In the genomic region with DNA sequence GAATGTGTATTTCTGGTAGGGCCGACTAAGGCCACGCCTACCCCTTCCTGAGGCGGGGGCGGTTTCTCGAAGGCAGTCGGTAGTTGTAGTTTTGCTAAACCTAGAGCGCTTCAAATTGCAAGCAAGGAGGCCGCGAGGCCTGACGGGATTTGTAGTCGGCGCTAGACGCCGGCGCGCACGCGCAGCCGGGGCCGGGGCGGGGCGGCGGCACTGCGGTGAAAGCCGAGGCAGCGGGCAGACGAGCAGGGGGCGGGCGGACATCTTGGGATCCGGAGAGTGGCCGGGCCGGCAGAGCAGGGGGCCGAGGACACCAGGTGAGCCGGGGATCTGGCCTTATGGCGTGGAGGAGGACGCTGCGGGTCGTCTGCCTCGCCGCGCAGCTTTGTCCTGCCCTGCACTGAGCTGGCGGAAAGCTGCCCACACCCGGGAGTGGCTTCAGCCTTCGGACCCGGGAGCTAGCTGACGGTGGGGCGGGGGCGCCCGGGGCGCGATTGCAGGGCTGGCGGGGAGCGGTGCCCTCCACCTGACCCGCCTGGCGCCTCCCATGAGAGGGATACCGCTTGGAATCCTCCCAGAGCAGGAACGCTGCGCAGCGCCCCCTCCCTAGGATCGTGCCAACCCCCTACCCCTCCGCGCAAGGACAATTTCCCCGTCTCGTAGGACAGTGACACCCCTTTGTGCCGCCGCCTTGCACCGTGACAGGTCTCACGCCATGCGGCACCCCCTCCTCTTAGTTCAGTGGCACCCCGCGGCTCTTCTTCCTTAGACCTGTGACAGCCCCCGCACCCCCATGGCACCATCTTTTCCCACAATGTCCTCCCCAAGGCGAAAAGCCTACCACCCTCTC, we compare ENCODE assay signal across 8 cellular contexts. TPM values are rescaled to one million over a fixed set of nuclear protein-coding genes. Genes with fewer than 3 reads are reported as not detected.
DNase-seq lines count a peak whose midpoint lies in the region; ATAC-seq lines count a peak whose summit lies in the region.

A gene (plus strand): TSS at position 210 of the 847 bp plus-strand sequence. CDS start 2,139 bp downstream, outside the sequence.

- H3K4ac ChIP-seq in mesendoderm (ENCODE audit: low read depth, low read length): peak within 1 kb of the TSS; percentile 75

- peaks cover 23% of the 10 kb centered on the region for H3K79me1 ChIP-seq in mesendoderm (ENCODE audit: low read length)

- H3K4me1 Mint-ChIP-seq in activated CD8-positive, alpha-beta memory T cell treated with anti-CD3 and anti-CD28 coated beads, Interleukin-2, amount 10 ng/mL, durations not matched to agents 7 days and 5 days: peaks cover 27% of the 10 kb centered on the region

- peak within 1 kb of the TSS; percentile 100 for H3K4me3 ChIP-seq in NT2/D1 (ENCODE audit: insufficient read length, low read depth)
- peak within 1 kb of the TSS; percentile 73 for H3K4me3 ChIP-seq in endocrine pancreas (ENCODE audit: control insufficient read depth, insufficient read depth, low read length)
- peak within 1 kb of the TSS; percentile 98 for H3K4me3 ChIP-seq in mesendoderm (ENCODE audit: low read length)

- peak within 1 kb of the TSS; percentile 98 for H2BK5ac ChIP-seq in mesendoderm (ENCODE audit: low read length)

- ATAC-seq in GM21381 (IDR thresholded peaks at IDR 0.05; ENCODE audit: unreplicated experiment): peak; percentile 92
- ATAC-seq in activated CD8-positive, alpha-beta memory T cell treated with anti-CD3 and anti-CD28 coated beads, Interleukin-2, amount 10 ng/mL, durations not matched to agents 7 days and 5 days: peak; percentile 96

- no peak within 1 kb of the TSS for H2BK15ac ChIP-seq in mesendoderm (replicated peaks; ENCODE audit: low read depth)

- peak within 1 kb of the TSS; percentile 15 for H2BK120ac ChIP-seq in mesendoderm (ENCODE audit: low read depth, low read length)

- H3K4me2 ChIP-seq in mesendoderm (ENCODE audit: low read length): peak within 1 kb of the TSS; percentile 96

- peak within 1 kb of the TSS; percentile 85 for H2AK5ac ChIP-seq in mesendoderm (ENCODE audit: low read length)

- peak within 1 kb of the TSS; percentile 99 for H3K23ac ChIP-seq in mesendoderm (ENCODE audit: low read length)

- H3K36me3 Mint-ChIP-seq in activated CD8-positive, alpha-beta memory T cell treated with anti-CD3 and anti-CD28 coated beads, Interleukin-2, amount 10 ng/mL, durations not matched to agents 7 days and 5 days: peaks cover 13% of the 10 kb centered on the region

- WGBS in mesendoderm (ENCODE audit: extremely low coverage, insufficient coverage, low lambda C conversion rate): no CpG with 5 or more reads among the region's 73 CpGs

- peak within 1 kb of the TSS; percentile 90 for H3K27ac Mint-ChIP-seq in activated CD8-positive, alpha-beta memory T cell treated with anti-CD3 and anti-CD28 coated beads, Interleukin-2, amount 10 ng/mL, durations not matched to agents 7 days and 5 days

- peaks cover 26% of the 10 kb centered on the region for H3K4me1 ChIP-seq in NT2/D1 (ENCODE audit: insufficient read depth, insufficient read length)
- no peaks in the 10 kb centered on the region for H3K4me1 ChIP-seq in endocrine pancreas (ENCODE audit: control insufficient read depth, insufficient read depth, low read length)
- H3K4me1 ChIP-seq in mesendoderm (ENCODE audit: control insufficient read depth, low read depth, low read length): peaks cover 9% of the 10 kb centered on the region

- no peak within 1 kb of the TSS for H4K5ac ChIP-seq in mesendoderm (ENCODE audit: low read length)

- H3K9me3 ChIP-seq in NT2/D1 (ENCODE audit: insufficient read depth, low read length) (no peaks in the 10 kb centered on the region), endocrine pancreas (ENCODE audit: control insufficient read depth, low read length) (no peaks in the 10 kb centered on the region)

- H4K8ac ChIP-seq in mesendoderm (ENCODE audit: low read depth, low read length): no peak within 1 kb of the TSS

- H3K27me3 ChIP-seq in NT2/D1 (ENCODE audit: insufficient read depth, insufficient read length): no peaks in the 10 kb centered on the region
- H3K27me3 ChIP-seq in endocrine pancreas (ENCODE audit: control insufficient read depth, insufficient read depth, low read length): no peaks in the 10 kb centered on the region
- no peaks in the 10 kb centered on the region for H3K27me3 ChIP-seq in mesendoderm (ENCODE audit: insufficient read depth, low read length, poor library complexity)

- CTCF ChIA-PET in activated CD8-positive, alpha-beta memory T cell treated with anti-CD3 and anti-CD28 coated beads, Interleukin-2, amount 10 ng/mL, durations not matched to agents 7 days and 5 days (lab: Charles Lee): interaction anchor here (0.5 to 2.4 kb wide), 8 partner anchors 9 to 112 kb away, joined by 3 to 7 read pairs (median 4); a partner anchor contains a TSS

- no peaks in the 10 kb centered on the region for H3K9me3 Mint-ChIP-seq in activated CD8-positive, alpha-beta memory T cell treated with anti-CD3 and anti-CD28 coated beads, Interleukin-2, amount 10 ng/mL, durations not matched to agents 7 days and 5 days (ENCODE audit: low read depth)

- peak within 1 kb of the TSS; percentile 98 for H3K27ac ChIP-seq in mesendoderm (ENCODE audit: low read depth, low read length)

- DNase-seq in COR-L47 (lab: John Stamatoyannopoulos, UW): peak; percentile 100
- peak; percentile 29 to 99 (median 95) for DNase-seq in HUDEP-2 (lab: John Stamatoyannopoulos, UW; ENCODE audit: unreplicated experiment in 76 of 76)
- peak; percentile 97 for DNase-seq in NT2/D1 (ENCODE audit: low read depth, low spot score)
- DNase-seq in activated CD8-positive, alpha-beta memory T cell treated with anti-CD3 and anti-CD28 coated beads, Interleukin-2, amount 10 ng/mL, durations not matched to agents 7 days and 5 days: peak; percentile 99
- peak; percentile 100 for DNase-seq in mesendoderm
- peak; percentile 94 for DNase-seq in stimulated activated CD8-positive, alpha-beta memory T cell treated with anti-CD3 and anti-CD28 coated beads, Interleukin-15, amount 100 ng/mL, for 1 hour (ENCODE audit: low read depth)

- no peaks in the 10 kb centered on the region for H3K27me3 Mint-ChIP-seq in activated CD8-positive, alpha-beta memory T cell treated with anti-CD3 and anti-CD28 coated beads, Interleukin-2, amount 10 ng/mL, durations not matched to agents 7 days and 5 days

- H3K56ac ChIP-seq in mesendoderm (ENCODE audit: low read length): peak within 1 kb of the TSS; percentile 100

- H3K4me3 Mint-ChIP-seq in activated CD8-positive, alpha-beta memory T cell treated with anti-CD3 and anti-CD28 coated beads, Interleukin-2, amount 10 ng/mL, durations not matched to agents 7 days and 5 days: peak within 1 kb of the TSS; percentile 95

- H3K36me3 ChIP-seq in NT2/D1 (ENCODE audit: insufficient read depth, insufficient read length, low read length): peaks cover 75% of the 10 kb centered on the region
- H3K36me3 ChIP-seq in endocrine pancreas (ENCODE audit: control insufficient read depth, insufficient read depth, low read length): peaks cover 2% of the 10 kb centered on the region
- H3K36me3 ChIP-seq in mesendoderm (ENCODE audit: control insufficient read depth, insufficient read depth, low read length): peaks cover 11% of the 10 kb centered on the region

- H3K9ac ChIP-seq in NT2/D1 (ENCODE audit: insufficient read length, low read depth): peak within 1 kb of the TSS; percentile 99
- H3K9ac ChIP-seq in endocrine pancreas (ENCODE audit: control insufficient read depth, insufficient read depth, low read length): peak within 1 kb of the TSS; percentile 97
- peak within 1 kb of the TSS; percentile 99 for H3K9ac ChIP-seq in mesendoderm (ENCODE audit: low read length)

- peaks cover 32% of the 10 kb centered on the region for H3K79me2 ChIP-seq in mesendoderm (ENCODE audit: control insufficient read depth, insufficient read depth, low read length)

- peak within 1 kb of the TSS; percentile 88 for H3K18ac ChIP-seq in mesendoderm (ENCODE audit: low read length)

RNA-seq across cellular contexts. Expression of the gene that starts here (rescaled TPM):
- 100 to 1,000 TPM; 218 to 230 TPM for total RNA-seq in activated CD8-positive, alpha-beta memory T cell treated with anti-CD3 and anti-CD28 coated beads, Interleukin-2, amount 10 ng/mL, durations not matched to agents 7 days and 5 days
- polyA plus RNA-seq in mesendoderm (2013, experiment 1 of 2): 357 TPM
- 372 TPM for polyA plus RNA-seq in mesendoderm (2013, experiment 2 of 2)

Comparison
In these comparisons a context has a peak if more than half of its experiments do, and no peak if none do; other contexts are left out.
1. Peak in every context shown above with its lines: DNase-seq, ATAC-seq, H3K4me3 ChIP-seq and H3K27ac ChIP-seq.